ENCODE assay signal across 2 cellular contexts in the genomic region with DNA sequence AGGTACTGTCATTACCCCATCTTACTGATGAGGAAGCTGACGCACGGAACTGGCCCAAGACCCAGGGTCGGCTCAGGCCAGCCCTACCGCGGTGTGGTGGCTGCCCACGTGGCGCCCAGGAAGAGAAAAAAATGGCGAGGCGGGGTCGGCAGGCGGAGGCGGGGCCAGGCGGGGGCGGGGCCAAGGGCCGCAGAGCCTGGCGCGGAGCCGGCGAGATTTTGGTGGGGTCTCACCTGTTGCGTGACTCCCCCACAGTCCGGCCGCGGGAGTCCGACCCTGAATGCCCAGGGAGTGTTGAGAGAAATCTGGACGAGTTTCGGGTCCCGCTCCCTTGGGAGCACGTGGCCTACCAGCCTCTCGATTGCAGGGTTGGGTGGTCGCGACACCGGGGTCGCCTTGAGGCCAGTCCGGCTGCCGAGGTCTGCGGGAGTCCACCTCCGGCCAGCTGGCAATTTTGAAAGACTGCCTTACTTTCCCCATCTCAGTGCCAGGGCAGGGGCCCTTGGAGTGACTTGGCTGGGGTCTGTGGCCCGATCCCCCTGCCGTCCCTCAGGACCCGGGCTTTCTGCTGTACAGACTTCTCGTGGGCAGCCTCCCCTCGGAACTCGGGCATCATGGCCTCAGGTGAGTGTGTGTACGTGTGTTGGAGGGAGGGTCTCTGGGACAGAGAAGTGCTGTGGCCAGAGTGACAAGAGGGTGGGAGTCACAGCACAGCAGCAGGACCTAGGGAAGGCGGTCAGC.
A peak's percentile ranks its signal among the peaks of the same experiment; 100 is the strongest.
TF ChIP-seq lines count a peak whose summit lies in the region.

A gene (plus strand): TSS at position 183 of the 741 bp plus-strand sequence. CDS start 1,339 bp downstream, outside the sequence.

TF ChIP-seq in IMR-90, 13 proteins besides CTCF, POLR2A, EP300 and RAD21:
- no peak for TF ChIP-seq RFX5 (IDR thresholded peaks at IDR 0.05; ENCODE audit: low read depth, low read length)
- peak; percentile 29; the same call in 1 of the 2 replicates for TF ChIP-seq MAZ (IDR thresholded peaks at IDR 0.05; ENCODE audit: borderline replicate concordance, low read depth, low read length)
- peak; percentile 73 for TF ChIP-seq CEBPB (IDR thresholded peaks at IDR 0.05; ENCODE audit: low read depth, low read length)
- TF ChIP-seq CHD1 (IDR thresholded peaks at IDR 0.05; ENCODE audit: low read depth, low read length): peak; percentile 90; the same call in 1 of the 2 replicates
- TF ChIP-seq, protein P1, sequence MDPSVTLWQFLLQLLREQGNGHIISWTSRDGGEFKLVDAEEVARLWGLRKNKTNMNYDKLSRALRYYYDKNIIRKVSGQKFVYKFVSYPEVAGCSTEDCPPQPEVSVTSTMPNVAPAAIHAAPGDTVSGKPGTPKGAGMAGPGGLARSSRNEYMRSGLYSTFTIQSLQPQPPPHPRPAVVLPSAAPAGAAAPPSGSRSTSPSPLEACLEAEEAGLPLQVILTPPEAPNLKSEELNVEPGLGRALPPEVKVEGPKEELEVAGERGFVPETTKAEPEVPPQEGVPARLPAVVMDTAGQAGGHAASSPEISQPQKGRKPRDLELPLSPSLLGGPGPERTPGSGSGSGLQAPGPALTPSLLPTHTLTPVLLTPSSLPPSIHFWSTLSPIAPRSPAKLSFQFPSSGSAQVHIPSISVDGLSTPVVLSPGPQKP (IDR thresholded peaks at IDR 0.05; ENCODE audit: borderline replicate concordance, low read depth, low read length): no peak
- TF ChIP-seq, protein P2, sequence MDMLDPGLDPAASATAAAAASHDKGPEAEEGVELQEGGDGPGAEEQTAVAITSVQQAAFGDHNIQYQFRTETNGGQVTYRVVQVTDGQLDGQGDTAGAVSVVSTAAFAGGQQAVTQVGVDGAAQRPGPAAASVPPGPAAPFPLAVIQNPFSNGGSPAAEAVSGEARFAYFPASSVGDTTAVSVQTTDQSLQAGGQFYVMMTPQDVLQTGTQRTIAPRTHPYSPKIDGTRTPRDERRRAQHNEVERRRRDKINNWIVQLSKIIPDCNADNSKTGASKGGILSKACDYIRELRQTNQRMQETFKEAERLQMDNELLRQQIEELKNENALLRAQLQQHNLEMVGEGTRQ (IDR thresholded peaks at IDR 0.05; ENCODE audit: low read depth, low read length): peak; percentile 91
- no peak for TF ChIP-seq SMC3 (IDR thresholded peaks at IDR 0.05; ENCODE audit: low read depth, low read length)
- peak; percentile 82 for TF ChIP-seq MXI1 (IDR thresholded peaks at IDR 0.05; ENCODE audit: borderline replicate concordance, low read depth, low read length)
- 0 out of 2 replicates have a peak, but pooled peaks have one; percentile 3 for TF ChIP-seq NFE2L2 (IDR thresholded peaks at IDR 0.05; ENCODE audit: low read depth, low read length)
- no peak for TF ChIP-seq RCOR1 (IDR thresholded peaks at IDR 0.05; ENCODE audit: insufficient replicate concordance, low read length)

TF ChIP-seq in SK-N-SH treated with all-trans-retinoic acid at 6 μM for 48 hours, 23 proteins besides CTCF, POLR2A, EP300 and RAD21:
- TF ChIP-seq SNAI2 (CRISPR knock-in tag; IDR thresholded peaks at IDR 0.05) (0 out of 2 replicates have a peak, but pooled peaks have one; percentile 30), ZFP30 (CRISPR knock-in tag; IDR thresholded peaks at IDR 0.05) (no peak)
